ENCODE assay signal across 9 cellular contexts in the genomic region with DNA sequence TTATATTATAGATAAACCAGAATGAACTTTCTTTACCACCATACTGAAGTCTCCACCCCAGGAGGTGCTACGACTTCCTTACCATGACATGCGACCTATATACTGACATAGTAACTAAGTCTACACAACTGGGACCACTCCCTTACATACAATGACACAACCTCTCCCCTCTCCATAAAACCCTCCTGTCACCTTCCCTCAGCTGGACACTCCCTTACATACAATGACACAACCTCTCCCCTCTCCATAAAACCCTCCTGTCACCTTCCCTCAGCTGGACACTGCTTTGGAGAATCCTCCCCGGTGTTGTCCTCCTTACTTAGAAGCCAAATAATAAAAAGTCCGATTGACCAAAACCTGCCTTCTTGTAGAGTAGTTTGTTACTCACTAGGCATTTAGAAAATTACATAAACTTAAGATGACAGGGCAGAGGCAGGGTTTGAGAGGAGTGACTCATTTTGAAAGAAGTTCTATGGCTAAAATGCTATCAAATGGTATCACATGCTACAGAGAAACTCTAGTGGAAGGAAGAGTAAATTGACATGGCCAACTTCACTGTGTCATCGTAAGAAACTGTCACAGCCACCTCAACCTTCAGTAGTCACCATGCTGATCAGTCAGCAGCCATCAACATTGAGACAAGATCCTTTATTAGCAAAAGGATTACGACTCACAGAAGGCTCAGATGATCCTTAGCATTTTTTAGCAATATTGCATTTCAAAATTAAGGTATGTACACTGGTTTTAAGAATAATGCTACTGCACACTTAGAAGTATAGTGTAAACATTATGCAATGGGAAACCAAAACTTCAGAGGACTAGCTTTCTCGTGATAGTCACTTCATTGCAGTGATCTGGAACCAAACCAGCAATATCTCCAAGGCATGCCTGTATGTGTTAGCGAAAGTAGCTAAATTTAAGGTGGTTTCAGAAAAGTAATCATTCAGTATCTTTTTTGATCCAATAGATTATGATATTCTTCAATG. TPM values are rescaled to one million over a fixed set of nuclear protein-coding genes. Genes with fewer than 3 reads are reported as not detected.
A peak's percentile ranks its signal among the peaks of the same experiment; 100 is the strongest.
DNase-seq lines count a peak whose midpoint lies in the region; ATAC-seq, FAIRE-seq and TF ChIP-seq lines count a peak whose summit lies in the region.
"Had no signal": no experiment of that assay in that cellular context is flagged by ENCODE, and none has a peak within 500 bp of the region (broad histone marks: within the 10 kb centered on the region; RNA-seq: fewer than 3 reads in every experiment).

No MANE protein-coding gene starts in this region.

- no peak for FAIRE-seq in pancreas (lab: Jason Lieb, UNC)

- H3K4me3 ChIP-seq in GM06990 (replicated peaks; ENCODE audit: low read depth, low read length) = no peak overlapping the region
- no peak overlapping the region for H3K4me3 ChIP-seq in GM23248
- H3K4me3 ChIP-seq in SK-N-SH (ENCODE audit: low read depth in 2 of 2, low read length in 1 of 2) = no peak overlapping the region
- no peak overlapping the region for H3K4me3 ChIP-seq in pancreas
- H3K4me3 ChIP-seq: HAP-1 had no signal

- H3K9me2 ChIP-seq in GM23248 (ENCODE audit: insufficient read depth) (no peaks in the 10 kb centered on the region), SK-N-SH (no peaks in the 10 kb centered on the region)

- H3K36me3 ChIP-seq in GM06990 (ENCODE audit: control insufficient read depth, insufficient read depth, low read length) (peaks cover 6% of the 10 kb centered on the region), GM23248 (ENCODE audit: low read depth) (peaks cover 18% of the 10 kb centered on the region), SK-N-SH (replicated peaks in 1 of 2; ENCODE audit: control insufficient read depth in 1 of 2, insufficient read depth in 2 of 2, low read length in 1 of 2) (peaks cover 80 to 83% of the 10 kb centered on the region in 2 experiments), pancreas (peaks cover 0 to 12% (median 5%) of the 10 kb centered on the region in 3 donors)

- H4K20me1 ChIP-seq in GM23248 (ENCODE audit: insufficient read depth) = no peaks in the 10 kb centered on the region; the same call in 1 of the 2 replicates
- H4K20me1 ChIP-seq in SK-N-SH (ENCODE audit: insufficient read depth) = peaks cover 5% of the 10 kb centered on the region

- 69 to 74% methylated on average over 8 of the region's 8 CpGs for WGBS in GM23248 (ENCODE audit: low coverage in 1 of 2, low lambda C conversion rate in 2 of 2, missing lambda C conversion rate in 2 of 2), 2 experiments
- WGBS in SK-N-SH (ENCODE audit: low lambda C conversion rate) = 83% methylated on average over 8 of the region's 8 CpGs
- 94 to 95% methylated on average over 8 of the region's 8 CpGs for WGBS in pancreas, 2 donors

- H3K4me1 ChIP-seq in GM23248 (ENCODE audit: insufficient read depth) (peaks cover 10% of the 10 kb centered on the region), SK-N-SH (ENCODE audit: control insufficient read depth in 1 of 2, insufficient read depth in 2 of 2, low read depth in 1 of 2, low read length in 1 of 2) (no peaks in the 10 kb centered on the region; a peak in 1 of 4 replicates), pancreas (no peaks in the 10 kb centered on the region)

- ATAC-seq in pancreas = no peak

- intact Hi-C loops in pancreas (cut with DNase I) = no loop called here

- peaks cover 57% of the 10 kb centered on the region for H3K79me2 ChIP-seq in GM23248 (ENCODE audit: insufficient read depth)
- peaks cover 54% of the 10 kb centered on the region for H3K79me2 ChIP-seq in SK-N-SH (ENCODE audit: insufficient read depth)

- DNase-seq in GM06990 (ENCODE audit: extremely low read depth, insufficient read length) (peak; percentile 18), GM23248 (peak; percentile 83), SK-N-SH (no peak), kidney tubule cell (ENCODE audit: low spot score) (peak; percentile 76), putamen (ENCODE audit: low spot score) (no peak), COLO829 (ENCODE audit: low spot score) (no peak), pancreas (no peak), NCI-H1092 treated with DMSO at 0.1 percent for 48 hours (lab: John Stamatoyannopoulos, UW) (no peak)

- TF ChIP-seq CTCF in GM06990 (IDR thresholded peaks at IDR 0.05; ENCODE audit: insufficient read depth, low read length, poor library complexity, severe bottlenecking) = no peak
- TF ChIP-seq CTCF in SK-N-SH (IDR thresholded peaks at IDR 0.05) = no peak
- TF ChIP-seq CTCF in pancreas (IDR thresholded peaks at IDR 0.05) = no peak

- H3K9me3 ChIP-seq in GM23248 (ENCODE audit: low read depth) (no peaks in the 10 kb centered on the region), SK-N-SH (no peaks in the 10 kb centered on the region), pancreas (no peaks in the 10 kb centered on the region)
- H3K9me3 ChIP-seq: HAP-1 had no signal

- TF ChIP-seq EP300 in SK-N-SH (IDR thresholded peaks at IDR 0.05; ENCODE audit: borderline replicate concordance in 1 of 2, low read depth in 1 of 2, low read length in 1 of 2) = no peak

- H3K9ac ChIP-seq in GM23248 (no peak overlapping the region), SK-N-SH (no peak overlapping the region)

- H3F3A ChIP-seq in GM23248 (ENCODE audit: insufficient read depth) (peaks cover 28% of the 10 kb centered on the region), SK-N-SH (replicated peaks; ENCODE audit: insufficient read depth) (peaks cover 9% of the 10 kb centered on the region)

- no peak for TF ChIP-seq RAD21 in SK-N-SH (IDR thresholded peaks at IDR 0.05; ENCODE audit: low read length)

- CTCF ChIA-PET in SK-N-SH (lab: Yijun Ruan, JAX) = no interaction called here

- in situ Hi-C loops in GM23248 (cut with MboI) = no loop called here

- H3K27ac ChIP-seq in GM23248 (peak overlapping the region; percentile 58), SK-N-SH (ENCODE audit: low read depth in 2 of 2, low read length in 1 of 2) (peak overlapping the region in 1 of 2 experiments; percentile 51; a peak in 2 of 4 replicates), pancreas (no peak overlapping the region)

- no peaks in the 10 kb centered on the region for H3K27me3 ChIP-seq in GM06990 (replicated peaks; ENCODE audit: control insufficient read depth, insufficient read depth, low read length)
- no peaks in the 10 kb centered on the region for H3K27me3 ChIP-seq in GM23248 (replicated peaks; ENCODE audit: insufficient read depth)
- no peaks in the 10 kb centered on the region for H3K27me3 ChIP-seq in SK-N-SH (ENCODE audit: insufficient read depth)
- H3K27me3 ChIP-seq in pancreas = no peaks in the 10 kb centered on the region

- POLR2A ChIA-PET in SK-N-SH (lab: Yijun Ruan, JAX) = no interaction called here

- H3K4me2 ChIP-seq in GM23248 (ENCODE audit: unreplicated experiment) (peak overlapping the region; percentile 38), SK-N-SH (peak overlapping the region; percentile 39; the same call in 1 of the 2 replicates)

- H2AFZ ChIP-seq in GM23248 (no peak overlapping the region), SK-N-SH (ENCODE audit: low read depth) (no peak overlapping the region)

TF ChIP-seq in SK-N-SH, 30 proteins besides CTCF, POLR2A, EP300 and RAD21 (continues in another document):
- TF ChIP-seq, protein P1, sequence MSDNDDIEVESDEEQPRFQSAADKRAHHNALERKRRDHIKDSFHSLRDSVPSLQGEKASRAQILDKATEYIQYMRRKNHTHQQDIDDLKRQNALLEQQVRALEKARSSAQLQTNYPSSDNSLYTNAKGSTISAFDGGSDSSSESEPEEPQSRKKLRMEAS (IDR thresholded peaks at IDR 0.05; ENCODE audit: low read depth) = peak; percentile 37; the same call in 1 of the 2 replicates
- TF ChIP-seq, protein P2, sequence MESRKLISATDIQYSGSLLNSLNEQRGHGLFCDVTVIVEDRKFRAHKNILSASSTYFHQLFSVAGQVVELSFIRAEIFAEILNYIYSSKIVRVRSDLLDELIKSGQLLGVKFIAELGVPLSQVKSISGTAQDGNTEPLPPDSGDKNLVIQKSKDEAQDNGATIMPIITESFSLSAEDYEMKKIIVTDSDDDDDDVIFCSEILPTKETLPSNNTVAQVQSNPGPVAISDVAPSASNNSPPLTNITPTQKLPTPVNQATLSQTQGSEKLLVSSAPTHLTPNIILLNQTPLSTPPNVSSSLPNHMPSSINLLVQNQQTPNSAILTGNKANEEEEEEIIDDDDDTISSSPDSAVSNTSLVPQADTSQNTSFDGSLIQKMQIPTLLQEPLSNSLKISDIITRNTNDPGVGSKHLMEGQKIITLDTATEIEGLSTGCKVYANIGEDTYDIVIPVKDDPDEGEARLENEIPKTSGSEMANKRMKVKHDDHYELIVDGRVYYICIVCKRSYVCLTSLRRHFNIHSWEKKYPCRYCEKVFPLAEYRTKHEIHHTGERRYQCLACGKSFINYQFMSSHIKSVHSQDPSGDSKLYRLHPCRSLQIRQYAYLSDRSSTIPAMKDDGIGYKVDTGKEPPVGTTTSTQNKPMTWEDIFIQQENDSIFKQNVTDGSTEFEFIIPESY (IDR thresholded peaks at IDR 0.05; ENCODE audit: borderline replicate concordance, low read depth) = no peak
- TF ChIP-seq, protein P3, sequence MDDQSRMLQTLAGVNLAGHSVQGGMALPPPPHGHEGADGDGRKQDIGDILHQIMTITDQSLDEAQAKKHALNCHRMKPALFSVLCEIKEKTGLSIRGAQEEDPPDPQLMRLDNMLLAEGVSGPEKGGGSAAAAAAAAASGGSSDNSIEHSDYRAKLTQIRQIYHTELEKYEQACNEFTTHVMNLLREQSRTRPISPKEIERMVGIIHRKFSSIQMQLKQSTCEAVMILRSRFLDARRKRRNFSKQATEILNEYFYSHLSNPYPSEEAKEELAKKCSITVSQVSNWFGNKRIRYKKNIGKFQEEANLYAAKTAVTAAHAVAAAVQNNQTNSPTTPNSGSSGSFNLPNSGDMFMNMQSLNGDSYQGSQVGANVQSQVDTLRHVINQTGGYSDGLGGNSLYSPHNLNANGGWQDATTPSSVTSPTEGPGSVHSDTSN (IDR thresholded peaks at IDR 0.05) = peak; percentile 45; the same call in 1 of the 2 replicates
- TF ChIP-seq MEF2A (IDR thresholded peaks at IDR 0.05; ENCODE audit: borderline replicate concordance, low read depth) (no peak), RCOR1 (IDR thresholded peaks at IDR 0.05; ENCODE audit: low read length) (no peak)
- TF ChIP-seq, protein P4, sequence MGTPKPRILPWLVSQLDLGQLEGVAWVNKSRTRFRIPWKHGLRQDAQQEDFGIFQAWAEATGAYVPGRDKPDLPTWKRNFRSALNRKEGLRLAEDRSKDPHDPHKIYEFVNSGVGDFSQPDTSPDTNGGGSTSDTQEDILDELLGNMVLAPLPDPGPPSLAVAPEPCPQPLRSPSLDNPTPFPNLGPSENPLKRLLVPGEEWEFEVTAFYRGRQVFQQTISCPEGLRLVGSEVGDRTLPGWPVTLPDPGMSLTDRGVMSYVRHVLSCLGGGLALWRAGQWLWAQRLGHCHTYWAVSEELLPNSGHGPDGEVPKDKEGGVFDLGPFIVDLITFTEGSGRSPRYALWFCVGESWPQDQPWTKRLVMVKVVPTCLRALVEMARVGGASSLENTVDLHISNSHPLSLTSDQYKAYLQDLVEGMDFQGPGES (IDR thresholded peaks at IDR 0.05; ENCODE audit: low read depth, low read length) = no peak

RNA-seq across cellular contexts. Expression of a gene that starts 56.4 kb away (rescaled TPM):
- total RNA-seq in GM23248 (2014; rRNA removed; shearing (Covaris generic)) = 19.5 and 22.4 TPM in 2 replicates
- polyA plus RNA-seq in GM23248 (2016; fragmentation: Nextera tagmentation; extraction: Ambion mirVana) (6.1 and 7.6 TPM in 2 replicates), SK-N-SH (2012; rRNA removed) (8.5 and 10.0 TPM in 2 replicates), pancreas (1 to 10 TPM; 4.8 to 7.4 TPM)
- polyA plus RNA-seq in SK-N-SH (2012; cell fraction: cytosol; rRNA removed) = 11.0 and 11.8 TPM in 2 replicates
- polyA plus RNA-seq in SK-N-SH (2012; cell fraction: nucleus; rRNA removed) = 10.4 and 24.0 TPM in 2 replicates
- 10 to 100 TPM; 11.1 to 14.6 (median 11.7) TPM for total RNA-seq in pancreas

Comparison
In these comparisons a context has a peak if more than half of its experiments do, and no peak if none do; other contexts are left out.
1. DNase-seq: peak in GM06990 (single experiment), GM23248 (single experiment) and kidney tubule cell (single experiment); none in SK-N-SH (single experiment), putamen (single experiment), COLO829 (single experiment), pancreas (0 of 6) and NCI-H1092 treated with DMSO at 0.1 percent for 48 hours (single experiment).